ENCODE assay signal across 14 cellular contexts in genomic region chr16:30722443-30722842, GRCh38. TPM values are rescaled to one million over a fixed set of nuclear protein-coding genes. Genes with fewer than 3 reads are reported as not detected.
A peak's percentile ranks its signal among the peaks of the same experiment; 100 is the strongest.
DNase-seq lines count a peak whose midpoint lies in the region; TF ChIP-seq lines count a peak whose summit lies in the region.
"Had no signal": no experiment of that assay in that cellular context is flagged by ENCODE, and none has a peak within 500 bp of the region (broad histone marks: within the 10 kb centered on the region; RNA-seq: fewer than 3 reads in every experiment).

No MANE protein-coding gene starts in this region.

- CTCF ChIA-PET in OCI-LY7 (lab: Charles Lee; ENCODE audit: unreplicated experiment): no interaction called here

- no peak overlapping the region for H2AFZ ChIP-seq in OCI-LY7 (ENCODE audit: low read length)

- H3K36me3 Mint-ChIP-seq in activated T-cell treated with anti-CD3 and anti-CD28 coated beads, Interleukin-2, amount 50 U/mL, for 24 hours (ENCODE audit: low read depth): peaks cover 95% of the 10 kb centered on the region

- H3K79me2 ChIP-seq in OCI-LY7 (ENCODE audit: insufficient read depth, low read depth, low read length): 0 out of 2 replicates have a peak, but pooled peaks cover under 1% of the 10 kb centered on the region

- no peak for DNase-seq in activated T-cell treated with anti-CD3 and anti-CD28 coated beads, Interleukin-2, amount 50 U/mL, for 24 hours
- DNase-seq in activated T-cell treated with anti-CD3 and anti-CD28 coated beads, Interleukin-2, amount 50 U/mL, for 1 hour: no peak
- DNase-seq in OCI-LY7 (ENCODE audit: low spot score) (no peak), fibroblast of villous mesenchyme (ENCODE audit: low read depth) (no peak), sigmoid colon (peak; percentile 59), AML-193 (lab: John Stamatoyannopoulos, UW) (no peak), HK-2 (ENCODE audit: unreplicated experiment) (no peak), BE2C (no peak)
- DNase-seq: ACHN; activated CD8-positive, alpha-beta memory T cell treated with anti-CD3 and anti-CD28 coated beads, Interleukin-2, amount 50 U/mL, for 48 hours; colonic mucosa; MV-4-11 had no signal

- H3K36me3 ChIP-seq in OCI-LY7 (ENCODE audit: insufficient read depth, low read length): peaks cover 96% of the 10 kb centered on the region
- peaks cover 37 to 97% (median 71%) of the 10 kb centered on the region in 4 donors for H3K36me3 ChIP-seq in sigmoid colon
- peaks cover 57% of the 10 kb centered on the region for H3K36me3 ChIP-seq in BE2C

- 44 to 73% methylated on average over 6 of the region's 6 CpGs for WGBS in sigmoid colon, 2 donors

- intact Hi-C loops in OCI-LY7 (cut with micrococcal nuclease; ENCODE audit: unreplicated experiment): no loop called here
- intact Hi-C loops in sigmoid colon (cut with DNase I): no loop called here

- H3K27me3 ChIP-seq in sigmoid colon (no peaks in the 10 kb centered on the region), BE2C (no peaks in the 10 kb centered on the region)
- H3K27me3 ChIP-seq: colonic mucosa, suprapubic skin had no signal

- peak overlapping the region; percentile 73 for H3K27ac Mint-ChIP-seq in activated T-cell treated with anti-CD3 and anti-CD28 coated beads, Interleukin-2, amount 50 U/mL, for 24 hours

- H3K4me1 ChIP-seq in OCI-LY7 (ENCODE audit: insufficient read depth, low read length, poor library complexity, severe bottlenecking) (no peaks in the 10 kb centered on the region), sigmoid colon (no peaks in the 10 kb centered on the region), BE2C (no peaks in the 10 kb centered on the region)
- H3K4me1 ChIP-seq: suprapubic skin had no signal

- H3K9me3 ChIP-seq in OCI-LY7 (ENCODE audit: low read length) (no peaks in the 10 kb centered on the region), sigmoid colon (no peaks in the 10 kb centered on the region), BE2C (no peaks in the 10 kb centered on the region)
- H3K9me3 ChIP-seq: colonic mucosa, suprapubic skin had no signal

- H3K4me3 Mint-ChIP-seq in activated T-cell treated with anti-CD3 and anti-CD28 coated beads, Interleukin-2, amount 50 U/mL, for 24 hours: no peak overlapping the region

- H3K27ac ChIP-seq in OCI-LY7 (ENCODE audit: low read depth, low read length, poor library complexity, severe bottlenecking): no peak overlapping the region
- no peak overlapping the region for H3K27ac ChIP-seq in sigmoid colon
- H3K27ac ChIP-seq: colonic mucosa, SK-N-MC, suprapubic skin had no signal

- TF ChIP-seq CTCF in OCI-LY7 (conservative IDR thresholded peaks at IDR 0.05; ENCODE audit: low read length): peak; percentile 39; the same call in 1 of the 2 replicates
- peak; percentile 18 for TF ChIP-seq CTCF in fibroblast of villous mesenchyme (IDR thresholded peaks at IDR 0.05; ENCODE audit: insufficient read depth, low read depth, low read length)
- no peak for TF ChIP-seq CTCF in sigmoid colon (IDR thresholded peaks at IDR 0.05)
- TF ChIP-seq CTCF in BE2C (IDR thresholded peaks at IDR 0.05; ENCODE audit: low read depth, low read length): no peak

- H3K27me3 Mint-ChIP-seq in activated T-cell treated with anti-CD3 and anti-CD28 coated beads, Interleukin-2, amount 50 U/mL, for 24 hours: no peaks in the 10 kb centered on the region

- no peak overlapping the region for H3K4me2 ChIP-seq in OCI-LY7 (ENCODE audit: low read length)

- no peak for TF ChIP-seq EP300 in sigmoid colon (IDR thresholded peaks at IDR 0.05)

- H3K4me1 Mint-ChIP-seq in activated T-cell treated with anti-CD3 and anti-CD28 coated beads, Interleukin-2, amount 50 U/mL, for 24 hours (ENCODE audit: low read depth): peaks cover 14% of the 10 kb centered on the region

- no peak for TF ChIP-seq POLR2A in sigmoid colon (IDR thresholded peaks at IDR 0.05)

- H4K20me1 ChIP-seq in OCI-LY7 (ENCODE audit: insufficient read depth, low read length): no peaks in the 10 kb centered on the region

- no peaks in the 10 kb centered on the region for H3K9me2 ChIP-seq in OCI-LY7 (ENCODE audit: insufficient read depth, low read length)

- H3K9me3 Mint-ChIP-seq in activated T-cell treated with anti-CD3 and anti-CD28 coated beads, Interleukin-2, amount 50 U/mL, for 24 hours: no peaks in the 10 kb centered on the region

- POLR2A ChIA-PET in OCI-LY7 (lab: Charles Lee): interaction anchor here (0.6 kb wide), 2 partner anchors 25 to 85 kb away, joined by 3 to 4 read pairs; partner anchors contain the start of gene PHKG2

- BruUV-seq in OCI-LY7 (replicated peaks; lab: Mats Ljungman, UMichigan): no TSS peak

- H3K4me3 ChIP-seq in OCI-LY7 (ENCODE audit: low read depth, low read length, poor library complexity, severe bottlenecking) (no peak overlapping the region), fibroblast of villous mesenchyme (ENCODE audit: low read depth, low read length) (no peak overlapping the region), sigmoid colon (no peak overlapping the region), BE2C (ENCODE audit: low read depth, low read length) (no peak overlapping the region)
- H3K4me3 ChIP-seq: colonic mucosa, SK-N-MC, suprapubic skin had no signal

RNA-seq across cellular contexts. Expression of gene SRCAP, which starts 23.5 kb away (rescaled TPM):
- 15.6 and 41.8 TPM in 2 replicates for total RNA-seq in OCI-LY7 (2014; rRNA removed; shearing (Covaris generic))
- total RNA-seq in OCI-LY7 (2022) (92.6 and 93.7 TPM in 2 replicates), fibroblast of villous mesenchyme (15.1 and 16.8 TPM in 2 replicates), sigmoid colon (10 to 100 TPM; 13.2 to 39.1 (median 23.4) TPM)
- polyA plus RNA-seq in sigmoid colon: 10 to 100 TPM in 1 of 3 donors, 1 to 10 TPM in 2; 2.4 to 37.3 (median 9.0) TPM
- polyA plus RNA-seq in BE2C (2012; ENCODE audit: insufficient read depth, insufficient read length, low read depth): 33.3 TPM

RNA-seq across cellular contexts. Expression of gene PHKG2, which starts 25.8 kb away (rescaled TPM):
- total RNA-seq in OCI-LY7 (2014; rRNA removed; shearing (Covaris generic)): 37.6 and 40.5 TPM in 2 replicates
- 41.9 and 46.5 TPM in 2 replicates for total RNA-seq in OCI-LY7 (2022)
- 22.2 and 26.3 TPM in 2 replicates for total RNA-seq in fibroblast of villous mesenchyme
- total RNA-seq in sigmoid colon: 10 to 100 TPM; 20.1 to 28.5 (median 23.7) TPM
- polyA plus RNA-seq in sigmoid colon: 10 to 100 TPM; 19.2 to 45.0 (median 23.8) TPM
- 50.9 TPM for polyA plus RNA-seq in BE2C (2012; ENCODE audit: insufficient read depth, insufficient read length, low read depth)

RNA-seq across cellular contexts. Expression of gene CFAP119, which starts 39.4 kb away (rescaled TPM):
- total RNA-seq in OCI-LY7 (2014; rRNA removed; shearing (Covaris generic)): 20.7 and 27.4 TPM in 2 replicates
- total RNA-seq in OCI-LY7 (2022) (25.0 and 27.4 TPM in 2 replicates), fibroblast of villous mesenchyme (1.3 and 3.2 TPM in 2 replicates), sigmoid colon (1 to 10 TPM in 3 of 4 donors, under 1 TPM in 1; 0.82 to 2.8 (median 1.7) TPM)
- polyA plus RNA-seq in sigmoid colon: 10 to 100 TPM in 1 of 3 donors, 1 to 10 TPM in 1, not detected in 1; 3.7 to 11.9 TPM
- polyA plus RNA-seq in BE2C (2012; ENCODE audit: insufficient read depth, insufficient read length, low read depth): 5.5 TPM

RNA-seq across cellular contexts. Expression of gene RNF40, which starts 39.7 kb away (rescaled TPM):
- total RNA-seq in OCI-LY7 (2014; rRNA removed; shearing (Covaris generic)): 54.8 and 70.5 TPM in 2 replicates
- total RNA-seq in OCI-LY7 (2022) (108 and 120 TPM in 2 replicates), fibroblast of villous mesenchyme (68.9 and 88.9 TPM in 2 replicates), sigmoid colon (10 to 100 TPM; 48.1 to 53.9 (median 49.6) TPM)
- 10 to 100 TPM; 34.8 to 79.3 (median 48.6) TPM for polyA plus RNA-seq in sigmoid colon
- polyA plus RNA-seq in BE2C (2012; ENCODE audit: insufficient read depth, insufficient read length, low read depth): 215 TPM

Comparison
In these comparisons a context has a peak if more than half of its experiments do, and no peak if none do; other contexts are left out.
1. CTCF ChIP-seq: peak in OCI-LY7 (single experiment) and fibroblast of villous mesenchyme (single experiment); none in sigmoid colon (0 of 4) and BE2C (single experiment).